21 cellular contexts compared by ENCODE assay signal in the genomic region with DNA sequence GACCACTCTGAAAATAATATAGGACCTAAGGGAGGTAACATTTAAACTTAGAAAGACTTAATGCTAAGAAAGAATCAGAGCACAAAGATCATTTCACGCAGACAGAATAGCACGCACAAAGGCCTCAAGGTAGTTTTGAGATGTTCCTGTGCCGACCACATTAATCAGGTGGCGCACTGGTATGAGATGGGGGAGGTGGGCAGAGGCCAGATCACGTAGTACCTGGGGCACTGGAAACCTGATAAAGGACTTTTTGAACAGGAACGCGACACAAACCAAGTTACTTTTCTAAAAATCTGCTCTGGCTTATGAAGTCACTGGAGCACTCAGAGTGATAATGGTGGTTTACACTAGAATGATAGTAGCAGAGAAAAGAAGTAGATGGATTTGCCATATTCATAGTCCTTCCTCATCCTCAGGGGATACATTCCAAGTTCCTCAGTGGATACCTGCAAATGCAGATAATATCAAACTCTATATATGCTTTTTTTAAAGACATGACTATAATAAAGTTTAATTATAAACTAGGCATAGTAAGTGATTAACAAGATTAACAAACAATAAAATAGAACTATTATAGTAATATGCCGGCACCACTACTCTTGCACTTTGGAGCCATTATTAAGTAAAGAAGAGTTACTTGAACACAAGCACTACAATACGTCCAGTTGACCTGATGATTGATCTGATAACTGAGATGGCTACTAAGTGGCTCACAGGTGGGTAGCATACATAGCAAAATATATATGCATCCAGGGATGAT. TPM values are rescaled to one million over a fixed set of nuclear protein-coding genes. Genes with fewer than 3 reads are reported as not detected.
DNase-seq lines count a peak whose midpoint lies in the region; ATAC-seq, FAIRE-seq and TF ChIP-seq lines count a peak whose summit lies in the region.
"Had no signal": no experiment of that assay in that cellular context is flagged by ENCODE, and none has a peak within 500 bp of the region (broad histone marks: within the 10 kb centered on the region; RNA-seq: fewer than 3 reads in every experiment).

No MANE protein-coding gene starts in this region.

- FAIRE-seq in K562 (lab: Jason Lieb, UNC): no peak
- FAIRE-seq: G401.6, GM12892, GM19239 had no signal

- H3K27me3 Mint-ChIP-seq in Calu3 (ENCODE audit: unreplicated experiment): no peaks in the 10 kb centered on the region
- peaks cover 8% of the 10 kb centered on the region for H3K27me3 Mint-ChIP-seq in T-helper 2 cell treated with Interferon-gamma antibody and Interleukin-4, amounts not matched to agents 5 μg/mL and 100 μg/mL, for 36 hours (ENCODE audit: low read depth)
- H3K27me3 Mint-ChIP-seq in natural killer cell (ENCODE audit: low read depth in 2 of 2): peaks cover 0 to 2% of the 10 kb centered on the region in 2 donors
- H3K27me3 Mint-ChIP-seq: B cell; CD4-positive, alpha-beta T cell had no signal

- ATAC-seq in K562 (peak; percentile 53), mucosa of descending colon (peak; percentile 83), GM18909 (IDR thresholded peaks at IDR 0.05; ENCODE audit: poor library complexity, unreplicated experiment) (no peak), natural killer cell (no peak)

- whole genome bisulfite sequencing in K562 (ENCODE audit: insufficient coverage, low coverage, missing lambda C conversion rate): 25% methylated on average over 9 of the region's 9 CpGs

- peak; percentile 57 for DNase-seq in Calu3
- no peak for DNase-seq in K562 (ENCODE audit: extremely low read depth in 1 of 4, low spot score in 3 of 4)
- peak in 2 of 3 donors; percentile 19 to 35 for DNase-seq in mucosa of descending colon
- DNase-seq in T-helper 2 cell treated with Interferon-gamma antibody and Interleukin-4, amounts not matched to agents 5 μg/mL and 100 μg/mL, for 36 hours (ENCODE audit: low spot score): no peak
- no peak for DNase-seq in natural killer cell
- no peak for DNase-seq in activated T-cell treated with anti-CD3 and anti-CD28 coated beads for 4 hours
- DNase-seq: C1 segment of cervical spinal cord; CD4-positive, alpha-beta T cell; DMS153; DMS79 treated with DMSO at 0.1 percent for 48 hours; EL; HCEC 1CT; HFFc6; IMR-90 had no signal

- peaks cover 34% of the 10 kb centered on the region for H3K4me1 Mint-ChIP-seq in Calu3 (ENCODE audit: low read depth, unreplicated experiment)
- peaks cover 5% of the 10 kb centered on the region for H3K4me1 Mint-ChIP-seq in T-helper 2 cell treated with Interferon-gamma antibody and Interleukin-4, amounts not matched to agents 5 μg/mL and 100 μg/mL, for 36 hours (ENCODE audit: low read depth)
- H3K4me1 Mint-ChIP-seq in natural killer cell: no peaks in the 10 kb centered on the region

- TF ChIP-seq CTCF in Calu3 (IDR thresholded peaks at IDR 0.05; ENCODE audit: unreplicated experiment): peak; percentile 35
- TF ChIP-seq CTCF in OCI-LY1 (IDR thresholded peaks at IDR 0.05; ENCODE audit: low read length): peak; percentile 48
- no peak for TF ChIP-seq CTCF in K562 (IDR thresholded peaks at IDR 0.05 in 2 of 3, conservative IDR thresholded peaks at IDR 0.05 in 1 of 3; ENCODE audit: insufficient read depth in 2 of 3, low read depth in 1 of 3, low read length in 3 of 3)
- TF ChIP-seq CTCF in mucosa of descending colon (IDR thresholded peaks at IDR 0.05): no peak
- no peak for TF ChIP-seq CTCF in natural killer cell (IDR thresholded peaks at IDR 0.05)

- H2AFZ ChIP-seq in OCI-LY1 (ENCODE audit: low read length): no peak overlapping the region
- H2AFZ ChIP-seq in K562 (ENCODE audit: low read depth, low read length): no peak overlapping the region

- in situ Hi-C loops in K562 (cut with MboI): no loop called here

- H3K36me3 ChIP-seq in OCI-LY1 (ENCODE audit: insufficient read depth, low read length) (no peaks in the 10 kb centered on the region), K562 (ENCODE audit: control insufficient read depth, insufficient read depth, low read length) (no peaks in the 10 kb centered on the region), mucosa of descending colon (ENCODE audit: low read depth) (no peaks in the 10 kb centered on the region)

- H3K27ac Mint-ChIP-seq in Calu3 (ENCODE audit: unreplicated experiment) (peak overlapping the region; percentile 62), natural killer cell (no peak overlapping the region)
- no peak overlapping the region for H3K27ac Mint-ChIP-seq in T-helper 2 cell treated with Interferon-gamma antibody and Interleukin-4, amounts not matched to agents 5 μg/mL and 100 μg/mL, for 36 hours
- H3K27ac Mint-ChIP-seq: B cell; CD4-positive, alpha-beta T cell; HFFc6 had no signal

- no peak for TF ChIP-seq POLR2A in K562 (conservative IDR thresholded peaks at IDR 0.05)

- no peaks in the 10 kb centered on the region for H3K9me1 ChIP-seq in K562 (ENCODE audit: control insufficient read depth, insufficient read depth, low read length)

- POLR2A ChIA-PET in K562 (lab: Yijun Ruan, JAX): interaction anchor here (0.6 kb wide), 1 partner anchor 1025 kb away, joined by 3 read pairs; no protein-coding TSS in a partner anchor

- BruUV-seq in Calu3 (replicated peaks; lab: Mats Ljungman, UMichigan): no TSS peak
- BruUV-seq in K562 (replicated peaks; lab: Mats Ljungman, UMichigan): no TSS peak

- no peaks in the 10 kb centered on the region for H3F3A ChIP-seq in OCI-LY1 (ENCODE audit: insufficient read depth, low read length)

- H3K36me3 Mint-ChIP-seq in Calu3 (ENCODE audit: insufficient read depth, unreplicated experiment) (no peaks in the 10 kb centered on the region), natural killer cell (no peaks in the 10 kb centered on the region)
- no peaks in the 10 kb centered on the region for H3K36me3 Mint-ChIP-seq in T-helper 2 cell treated with Interferon-gamma antibody and Interleukin-4, amounts not matched to agents 5 μg/mL and 100 μg/mL, for 36 hours (ENCODE audit: low read depth)

- H3K9me3 ChIP-seq in OCI-LY1 (ENCODE audit: low read length) (no peaks in the 10 kb centered on the region), K562 (replicated peaks; ENCODE audit: control insufficient read depth, insufficient read depth, low read depth, low read length) (no peaks in the 10 kb centered on the region), mucosa of descending colon (no peaks in the 10 kb centered on the region)

- peaks cover 21% of the 10 kb centered on the region for H3K4me1 ChIP-seq in OCI-LY1 (ENCODE audit: insufficient read depth, low read length, severe bottlenecking)
- peaks cover 3 to 7% of the 10 kb centered on the region in 2 experiments; a peak in 3 of 5 replicates for H3K4me1 ChIP-seq in K562 (replicated peaks in 1 of 2; ENCODE audit: control insufficient read depth in 2 of 2, insufficient read depth in 2 of 2, low read length in 2 of 2)
- H3K4me1 ChIP-seq in mucosa of descending colon (ENCODE audit: low read depth): peaks cover 5% of the 10 kb centered on the region

- H3K4me3 Mint-ChIP-seq in Calu3 (ENCODE audit: low read depth, unreplicated experiment) (peak overlapping the region; percentile 29), natural killer cell (no peak overlapping the region)
- H3K4me3 Mint-ChIP-seq in T-helper 2 cell treated with Interferon-gamma antibody and Interleukin-4, amounts not matched to agents 5 μg/mL and 100 μg/mL, for 36 hours: no peak overlapping the region
- H3K4me3 Mint-ChIP-seq: B cell; CD4-positive, alpha-beta T cell; HFFc6 had no signal

- H3K4me3 ChIP-seq in OCI-LY1 (ENCODE audit: low read depth, low read length, poor library complexity, severe bottlenecking) (no peak overlapping the region), K562 (no peak overlapping the region), mucosa of descending colon (no peak overlapping the region)

- no peaks in the 10 kb centered on the region for H3K9me2 ChIP-seq in OCI-LY1 (ENCODE audit: low read depth, low read length)

- no peak for TF ChIP-seq RAD21 in K562 (CRISPR knock-in tag; conservative IDR thresholded peaks at IDR 0.05 in 1 of 2, IDR thresholded peaks at IDR 0.05 in 1 of 2)

- H3K9me3 Mint-ChIP-seq in Calu3 (ENCODE audit: low read depth, unreplicated experiment) (no peaks in the 10 kb centered on the region), natural killer cell (no peaks in the 10 kb centered on the region)
- H3K9me3 Mint-ChIP-seq in T-helper 2 cell treated with Interferon-gamma antibody and Interleukin-4, amounts not matched to agents 5 μg/mL and 100 μg/mL, for 36 hours: no peaks in the 10 kb centered on the region
- H3K9me3 Mint-ChIP-seq: CD4-positive, alpha-beta T cell; HFFc6 had no signal

- intact Hi-C loops in Calu3 (cut with micrococcal nuclease; ENCODE audit: unreplicated experiment): no loop called here
- intact Hi-C loops in K562 (cut with micrococcal nuclease): no loop called here
- intact Hi-C loops in mucosa of descending colon (cut with DNase I, micrococcal nuclease): no loop called here
- intact Hi-C loops in natural killer cell (cut with micrococcal nuclease): no loop called here

- TF ChIP-seq EP300 in K562 (IDR thresholded peaks at IDR 0.05; ENCODE audit: low read length): no peak

- no peak overlapping the region for H3K9ac ChIP-seq in OCI-LY1 (ENCODE audit: low read length)
- H3K9ac ChIP-seq in K562 (ENCODE audit: insufficient read depth in 1 of 2, low read depth in 2 of 2, low read length in 2 of 2): no peak overlapping the region

- H3K27ac ChIP-seq in OCI-LY1 (ENCODE audit: low read depth, low read length, poor library complexity, severe bottlenecking): no peak overlapping the region
- no peak overlapping the region for H3K27ac ChIP-seq in K562 (ENCODE audit: extremely low read depth, low read depth, low read length)
- H3K27ac ChIP-seq: HL-60 had no signal

- H3K4me2 ChIP-seq in OCI-LY1 (ENCODE audit: low read length): no peak overlapping the region
- no peak overlapping the region for H3K4me2 ChIP-seq in K562 (ENCODE audit: insufficient read depth, low read length)

- H3K27me3 ChIP-seq in OCI-LY1 (ENCODE audit: insufficient read depth, low read length) (no peaks in the 10 kb centered on the region), K562 (ENCODE audit: control insufficient read depth in 2 of 2, insufficient read depth in 2 of 2, low read length in 2 of 2) (no peaks in the 10 kb centered on the region; a peak in 1 of 5 replicates)

- CTCF ChIA-PET in Calu3 (lab: Charles Lee) (interaction anchor here (0.7 kb wide), 1 partner anchor 83 kb away, joined by 3 read pairs; no protein-coding TSS in a partner anchor), K562 (lab: Yijun Ruan, JAX; ENCODE audit: low intra/inter-chr PET ratio) (no interaction called here)

- H3K79me2 ChIP-seq in OCI-LY1 (ENCODE audit: insufficient read depth, low read length) (no peaks in the 10 kb centered on the region), K562 (ENCODE audit: control insufficient read depth, insufficient read depth, low read length) (no peaks in the 10 kb centered on the region)

- H4K20me1 ChIP-seq in OCI-LY1 (ENCODE audit: insufficient read depth, low read length): no peaks in the 10 kb centered on the region
- H4K20me1 ChIP-seq in K562 (replicated peaks; ENCODE audit: control insufficient read depth, insufficient read depth, low read length): no peaks in the 10 kb centered on the region

RNA-seq across cellular contexts. Expression of gene CDCA7, which starts 42.6 kb away (rescaled TPM):
- total RNA-seq in Calu3 (2022) (39.0 and 48.2 TPM in 2 replicates), K562 (2014; rRNA removed) (43.8 and 57.6 TPM in 2 replicates), K562 (2014; rRNA removed; fragmentation: Illumina TruSeq; extraction: Trizol) (51.0 and 51.8 TPM in 2 replicates), K562 (2015; rRNA removed; fragmentation: Illumina TruSeq; extraction: Trizol) (45.8 and 48.0 TPM in 2 replicates), K562 (2021) (65.8 and 66.8 TPM in 2 replicates), mucosa of descending colon (10 to 100 TPM in 2 of 3 donors, 1 to 10 TPM in 1; 9.3 to 43.6 (median 23.0) TPM), natural killer cell (1 to 10 TPM; 1.4 to 1.6 (median 1.5) TPM)
- 62.9 and 117 TPM in 2 replicates for total RNA-seq in K562 (2011; cell fraction: chromatin; rRNA removed; ENCODE audit: low replicate concordance)
- 32.5 and 35.9 TPM in 2 replicates for total RNA-seq in K562 (2011; cell fraction: nucleolus; rRNA removed)
- 55.9 and 67.6 TPM in 2 replicates for total RNA-seq in K562 (2011; cell fraction: nucleoplasm; rRNA removed)
- polyA plus RNA-seq in K562 (2011; rRNA removed) (121 and 122 TPM in 2 replicates), K562 (2014; fragmentation: Illumina TruSeq; extraction: Trizol) (69.3 and 80.4 TPM in 2 replicates), K562 (2014; fragmentation: Nextera tagmentation; extraction: Ambion mirVana) (10 to 100 TPM; 28.5 to 41.4 TPM), K562 (2014; rRNA removed) (87.4 and 88.8 TPM in 2 replicates)
- 47.5 and 73.0 TPM in 2 replicates for polyA plus RNA-seq in K562 (2011; cell fraction: cytosol; rRNA removed)
- polyA plus RNA-seq in K562 (2011; cell fraction: nucleus; rRNA removed): 257 and 276 TPM in 2 replicates
- 30.0 and 43.1 TPM in 2 replicates for polyA plus RNA-seq in K562 (2012)
- 54.5 and 61.8 TPM in 2 replicates for polyA minus RNA-seq in K562 (2011; rRNA and poly(A)+ RNA removed)
- 41.7 and 43.2 TPM in 2 replicates for polyA minus RNA-seq in K562 (2011; cell fraction: cytosol; rRNA and poly(A)+ RNA removed)
- 32.2 and 47.1 TPM in 2 replicates for polyA minus RNA-seq in K562 (2011; cell fraction: nucleus; rRNA and poly(A)+ RNA removed)

Comparison
In these comparisons a context has a peak if more than half of its experiments do, and no peak if none do; other contexts are left out.
1. DNase-seq: peak in Calu3 (single experiment) and mucosa of descending colon (2 of 3); none in K562 (0 of 4), T-helper 2 cell treated with Interferon-gamma antibody and Interleukin-4, amounts not matched to agents 5 μg/mL and 100 μg/mL, for 36 hours (single experiment), natural killer cell (single experiment) and activated T-cell treated with anti-CD3 and anti-CD28 coated beads for 4 hours (single experiment).
2. CTCF ChIP-seq: peak in Calu3 (single experiment) and OCI-LY1 (single experiment); none in K562 (0 of 3), mucosa of descending colon (single experiment) and natural killer cell (single experiment).
3. ATAC-seq: peak in K562 (single experiment) and mucosa of descending colon (single experiment); none in GM18909 (single experiment) and natural killer cell (0 of 3).